ENCODE assay signal across 9 cellular contexts in genomic region chr17:78126895-78127239, GRCh38. TPM values are rescaled to one million over a fixed set of nuclear protein-coding genes. Genes with fewer than 3 reads are reported as not detected.
A peak's percentile ranks its signal among the peaks of the same experiment; 100 is the strongest.
DNase-seq lines count a peak whose midpoint lies in the region; TF ChIP-seq lines count a peak whose summit lies in the region.
"Had no signal": no experiment of that assay in that cellular context is flagged by ENCODE, and none has a peak within 500 bp of the region (broad histone marks: within the 10 kb centered on the region; RNA-seq: fewer than 3 reads in every experiment).

No MANE protein-coding gene starts in this region.

- POLR2A ChIA-PET in Caco-2 (lab: Charles Lee) = interaction anchor here (1.5 kb wide), 1 partner anchor 60 kb away, joined by 16 read pairs; the partner anchor contains the start of genes AFMID and TK1

- H3K27me3 ChIP-seq in Caco-2 (replicated peaks; ENCODE audit: control insufficient read depth, insufficient read depth, low read length) (no peaks in the 10 kb centered on the region), OCI-LY3 (ENCODE audit: low read depth, low read length) (no peaks in the 10 kb centered on the region), osteoblast (ENCODE audit: insufficient read depth, low read length) (peaks cover 30% of the 10 kb centered on the region)

- H3K4me1 Mint-ChIP-seq in Caco-2 (ENCODE audit: low read depth, unreplicated experiment) = peaks cover 9% of the 10 kb centered on the region
- peaks cover 36% of the 10 kb centered on the region for H3K4me1 Mint-ChIP-seq in endothelial cell (ENCODE audit: unreplicated experiment)

- intact Hi-C loops in Caco-2 (cut with micrococcal nuclease; ENCODE audit: unreplicated experiment) (loop anchor here (5.0 kb wide), 2 partner anchors 40 to 60 kb away; partner anchors contain the start of genes AFMID, SYNGR2 and TK1), lower leg skin (cut with DNase I; ENCODE audit: low total_unique reads) (no loop called here)

- no peak for TF ChIP-seq POLR2A in lower leg skin (IDR thresholded peaks at IDR 0.05)

- H3K4me3 ChIP-seq in Caco-2 (ENCODE audit: low read depth, low read length) (peak overlapping the region; percentile 58), OCI-LY3 (ENCODE audit: low read length) (peak overlapping the region; percentile 91), osteoblast (ENCODE audit: insufficient read depth, low read length) (no peak overlapping the region), lower leg skin (ENCODE audit: low read depth, poor library complexity, severe bottlenecking) (no peak overlapping the region)

- H3K36me3 ChIP-seq in Caco-2 (ENCODE audit: control insufficient read depth, insufficient read depth, low read length) (peaks cover 3% of the 10 kb centered on the region; the same call in 1 of the 2 replicates), OCI-LY3 (replicated peaks; ENCODE audit: low read depth, low read length) (peaks cover 27% of the 10 kb centered on the region), osteoblast (ENCODE audit: insufficient read depth, low read length) (no peaks in the 10 kb centered on the region)

- H4K20me1 ChIP-seq in OCI-LY3 (ENCODE audit: insufficient read depth, low read length) = peaks cover 9% of the 10 kb centered on the region
- no peaks in the 10 kb centered on the region for H4K20me1 ChIP-seq in osteoblast (ENCODE audit: insufficient read depth, low read length)

- H3K9me3 ChIP-seq in Caco-2 (no peaks in the 10 kb centered on the region), OCI-LY3 (ENCODE audit: insufficient read depth, low read length) (no peaks in the 10 kb centered on the region), osteoblast (ENCODE audit: low read depth, low read length) (no peaks in the 10 kb centered on the region)

- H3K4me3 Mint-ChIP-seq in Caco-2 (ENCODE audit: unreplicated experiment) (peak overlapping the region; percentile 75), endothelial cell (ENCODE audit: unreplicated experiment) (peak overlapping the region; percentile 93)

- peaks cover 26% of the 10 kb centered on the region for H3K36me3 Mint-ChIP-seq in Caco-2 (ENCODE audit: insufficient read depth, unreplicated experiment)
- H3K36me3 Mint-ChIP-seq in endothelial cell (ENCODE audit: low read depth, unreplicated experiment) = peaks cover 15% of the 10 kb centered on the region

- H3K9ac ChIP-seq in OCI-LY3 (ENCODE audit: low read length) = peak overlapping the region; percentile 98

- H3K4me1 ChIP-seq in Caco-2 = peaks cover 18% of the 10 kb centered on the region
- peaks cover 69% of the 10 kb centered on the region for H3K4me1 ChIP-seq in OCI-LY3 (ENCODE audit: low read length)
- H3K4me1 ChIP-seq in osteoblast (ENCODE audit: insufficient read depth, low read length) = no peaks in the 10 kb centered on the region

- TF ChIP-seq CTCF in Caco-2 (IDR thresholded peaks at IDR 0.05; ENCODE audit: insufficient read depth in 1 of 2, low read depth in 1 of 2, low read length in 1 of 2, severe bottlenecking in 1 of 2, unreplicated experiment in 1 of 2) = no peak
- no peak for TF ChIP-seq CTCF in OCI-LY3 (IDR thresholded peaks at IDR 0.05; ENCODE audit: low read depth, low read length)
- TF ChIP-seq CTCF in endothelial cell (IDR thresholded peaks at IDR 0.05; ENCODE audit: unreplicated experiment) = no peak
- TF ChIP-seq CTCF in osteoblast (IDR thresholded peaks at IDR 0.05; ENCODE audit: extremely low read depth, low read depth, low read length) = no peak
- TF ChIP-seq CTCF in lower leg skin (IDR thresholded peaks at IDR 0.05) = no peak

- no peaks in the 10 kb centered on the region for H3K27me3 Mint-ChIP-seq in Caco-2 (ENCODE audit: insufficient read depth, unreplicated experiment)
- peaks cover 1% of the 10 kb centered on the region for H3K27me3 Mint-ChIP-seq in endothelial cell (ENCODE audit: unreplicated experiment)

- H3K27ac ChIP-seq in OCI-LY3 (ENCODE audit: low read length) (peak overlapping the region; percentile 77), osteoblast (ENCODE audit: low read depth, low read length) (no peak overlapping the region)

- BruUV-seq in Caco-2 (replicated peaks; lab: Mats Ljungman, UMichigan) = no TSS peak

- H3K79me2 ChIP-seq in OCI-LY3 (ENCODE audit: low read length) (peaks cover 37% of the 10 kb centered on the region), osteoblast (ENCODE audit: insufficient read depth, low read length) (no peaks in the 10 kb centered on the region)

- WGBS in lower leg skin, 2 donors = 69 to 86% methylated on average over 5 to 6 of the region's 6 CpGs

- DNase-seq in Caco-2 = no peak
- no peak for DNase-seq in endothelial cell (ENCODE audit: low spot score)
- peak; percentile 85 for DNase-seq in osteoblast (ENCODE audit: insufficient read length, low spot score, missing footprints)
- DNase-seq in NCI-H2171 treated with DMSO at 0.1 percent for 48 hours (lab: John Stamatoyannopoulos, UW) = no peak
- no peak for DNase-seq in C1 segment of cervical spinal cord (lab: John Stamatoyannopoulos, UW)
- no peak for DNase-seq in midbrain (lab: John Stamatoyannopoulos, UW)
- no peak for DNase-seq in lower leg skin (ENCODE audit: low spot score in 2 of 2)

- H3K27ac Mint-ChIP-seq in Caco-2 (ENCODE audit: unreplicated experiment) (peak overlapping the region; percentile 74), endothelial cell (ENCODE audit: unreplicated experiment) (peak overlapping the region; percentile 81)

- H2AFZ ChIP-seq in OCI-LY3 (ENCODE audit: low read depth, low read length) (no peak overlapping the region), osteoblast (ENCODE audit: low read length) (no peak overlapping the region)

- peak overlapping the region; percentile 96 for H3K4me2 ChIP-seq in OCI-LY3 (ENCODE audit: low read length)
- H3K4me2 ChIP-seq in osteoblast (ENCODE audit: insufficient read depth, low read length) = no peak overlapping the region

- CTCF ChIA-PET in Caco-2 (lab: Charles Lee) = interaction anchor here (0.7 kb wide), 1 partner anchor 295 kb away, joined by 3 read pairs; no protein-coding TSS in a partner anchor

- H3K9me3 Mint-ChIP-seq in Caco-2 (ENCODE audit: unreplicated experiment) = no peaks in the 10 kb centered on the region
- H3K9me3 Mint-ChIP-seq in endothelial cell (ENCODE audit: unreplicated experiment) = no peaks in the 10 kb centered on the region

RNA-seq across cellular contexts. Expression of gene TMC6, which starts 1.7 kb away (rescaled TPM):
- 77.7 and 84.7 TPM in 2 replicates for total RNA-seq in Caco-2 (2022)
- 292 TPM for total RNA-seq in endothelial cell (ENCODE audit: unreplicated experiment)
- under 0.01 TPM in 1 of 2 replicates, not detected in the other for total RNA-seq in osteoblast
- total RNA-seq in lower leg skin = 10 to 100 TPM; 31.6 to 44.8 (median 39.0) TPM

RNA-seq across cellular contexts. Expression of gene TMC8, which starts 3.7 kb away (rescaled TPM):
- not detected in 2 replicates for total RNA-seq in Caco-2 (2022)
- total RNA-seq in endothelial cell (ENCODE audit: unreplicated experiment) = 55.8 TPM
- total RNA-seq in osteoblast = not detected in 2 replicates
- total RNA-seq in lower leg skin = 1 to 10 TPM; 1.5 to 2.7 (median 1.7) TPM
- total RNA-seq: myocyte had no signal

RNA-seq across cellular contexts. Expression of gene C17orf99, which starts 19.3 kb away (rescaled TPM):
- total RNA-seq in Caco-2 (2022) (not detected in 2 replicates), endothelial cell (ENCODE audit: unreplicated experiment) (not detected), osteoblast (not detected in 2 replicates), lower leg skin (1 to 10 TPM in 1 of 4 donors, under 1 TPM in 3; 0.42 to 1.6 (median 0.62) TPM)
- total RNA-seq: myocyte had no signal

RNA-seq across cellular contexts. Expression of gene SYNGR2, which starts 41.5 kb away (rescaled TPM):
- total RNA-seq in Caco-2 (2022) = 169 and 193 TPM in 2 replicates
- total RNA-seq in endothelial cell (ENCODE audit: unreplicated experiment) = 72.6 TPM
- total RNA-seq in osteoblast = 1.5 and 3.3 TPM in 2 replicates
- total RNA-seq in lower leg skin = 100 to 1,000 TPM in 3 of 4 donors, 10 to 100 TPM in 1; 97.9 to 169 (median 144) TPM

RNA-seq across cellular contexts. Expression of gene TK1, which starts 60.0 kb away (rescaled TPM):
- total RNA-seq in Caco-2 (2022) = 171 and 190 TPM in 2 replicates
- 23.8 TPM for total RNA-seq in endothelial cell (ENCODE audit: unreplicated experiment)
- 17.7 and 23.9 TPM in 2 replicates for total RNA-seq in osteoblast
- 1 to 10 TPM; 1.7 to 4.1 (median 2.9) TPM for total RNA-seq in lower leg skin

Comparison
In these comparisons a context has a peak if more than half of its experiments do, and no peak if none do; other contexts are left out.
1. H3K4me3 ChIP-seq: peak in Caco-2 (single experiment) and OCI-LY3 (single experiment); none in osteoblast (single experiment) and lower leg skin (single experiment).
2. RNA of gene TMC6, which starts 1.7 kb away (total RNA-seq): 292 TPM in endothelial cell (single experiment), 77.7 to 84.7 TPM in Caco-2 and 31.6 to 44.8 TPM in lower leg skin; under 0.01 TPM in osteoblast; every median in the first group is over 10 times any median in the second.
3. RNA of gene TMC8, which starts 3.7 kb away (total RNA-seq): 55.8 TPM in endothelial cell (single experiment); 1.5 to 2.7 TPM in lower leg skin, not detected in Caco-2 and not detected in osteoblast; every median in the first group is over 10 times any median in the second.